Comparison of ENCODE assay signal across 7 cellular contexts in genomic region chr13:20703785-20704458, GRCh38. TPM values are rescaled to one million over a fixed set of nuclear protein-coding genes. Genes with fewer than 3 reads are reported as not detected.
DNase-seq lines count a peak whose midpoint lies in the region; ATAC-seq and TF ChIP-seq lines count a peak whose summit lies in the region.

No MANE protein-coding gene starts in this region.

- CTCF ChIA-PET in T-cell (lab: Charles Lee), result interaction anchor here in 1 of 2 donors (0.5 to 1.0 kb wide), 5 partner anchors 32 to 937 kb away, joined by 3 to 5 read pairs (median 3); no protein-coding TSS in a partner anchor

- H3K4me1 ChIP-seq in gastrocnemius medialis, result peaks cover 12 to 14% of the 10 kb centered on the region in 2 donors

- intact Hi-C loops in gastrocnemius medialis (cut with DNase I; ENCODE audit: low total_unique reads), result loop anchor here (2.0 to 10.0 kb wide), 4 partner anchors 139 to 751 kb away; partner anchors contain the start of genes IFT88 and ZDHHC20

- no peaks in the 10 kb centered on the region for H3K9me3 ChIP-seq in gastrocnemius medialis

- H3K4me1 Mint-ChIP-seq in T-cell, result peaks cover 7 to 16% (median 13%) of the 10 kb centered on the region in 3 donors

- H3K9me3 Mint-ChIP-seq in T-cell, result no peaks in the 10 kb centered on the region

- TF ChIP-seq POLR2A in gastrocnemius medialis (IDR thresholded peaks at IDR 0.05), result peak; percentile 44 to 68

- peak; percentile 69 for TF ChIP-seq CTCF in GM12874 (IDR thresholded peaks at IDR 0.05; ENCODE audit: insufficient read depth, low read depth, low read length)
- TF ChIP-seq CTCF in gastrocnemius medialis (IDR thresholded peaks at IDR 0.05 in 4 of 5, conservative IDR thresholded peaks at IDR 0.05 in 1 of 5), result peak in 4 of 5 experiments; percentile 63 to 81 (median 78)

- H3K27me3 ChIP-seq in gastrocnemius medialis, result no peaks in the 10 kb centered on the region

- in situ Hi-C loops in gastrocnemius medialis (cut with MboI; ENCODE audit: low sequenced_read_pairs in 4 of 4), result loop anchor here in 2 of 4 donors (10.0 to 25.0 kb wide), 3 partner anchors 209 to 233 kb away; no protein-coding TSS in a partner anchor

- H3K27ac ChIP-seq in gastrocnemius medialis, result peak overlapping the region; percentile 22 to 77 (median 58)

- peak; percentile 46 for DNase-seq in H4 (ENCODE audit: low spot score)
- peak; percentile 89 for DNase-seq in LoVo (ENCODE audit: low spot score)
- DNase-seq in T-cell, result peak; percentile 52 to 82 (median 73)
- DNase-seq in amniotic stem cell (lab: John Stamatoyannopoulos, UW), result peak; percentile 40
- peak; percentile 52 to 55 for DNase-seq in hippocampal formation (lab: John Stamatoyannopoulos, UW)
- DNase-seq in gastrocnemius medialis, result peak in 1 of 2 donors; percentile 65

- peaks cover 16 to 19% of the 10 kb centered on the region in 2 donors for H3K27me3 Mint-ChIP-seq in T-cell

- H3K27ac Mint-ChIP-seq in T-cell, result no peak overlapping the region

- H3K4me3 Mint-ChIP-seq in T-cell, result peak overlapping the region in 2 of 3 donors; percentile 75 to 78

- ATAC-seq in T-cell (replicated peaks in 1 of 4), result peak; percentile 86 to 91 (median 88)
- peak; percentile 64 to 79 for ATAC-seq in gastrocnemius medialis

- H3K36me3 Mint-ChIP-seq in T-cell, result no peaks in the 10 kb centered on the region

- H3K4me3 ChIP-seq in gastrocnemius medialis, result peak overlapping the region in 3 of 4 donors; percentile 23 to 71 (median 54)

- H3K36me3 ChIP-seq in gastrocnemius medialis, result no peaks in the 10 kb centered on the region

- POLR2A ChIA-PET in T-cell (lab: Charles Lee), result no interaction called here

RNA-seq across cellular contexts. Expression of gene IL17D, which starts 0.4 kb away (rescaled TPM):
- total RNA-seq in H4 (2014; rRNA removed; shearing (Covaris generic)), result 0.43 and 0.97 TPM in 2 replicates
- total RNA-seq in T-cell (under 1 TPM in 3 of 5 donors, not detected in 2; 0.13 to 0.20 (median 0.16) TPM), gastrocnemius medialis (10 to 100 TPM in 1 of 4 donors, 1 to 10 TPM in 3; 2.2 to 14.2 (median 3.0) TPM)
